22 cellular contexts compared by ENCODE assay signal in the genomic region with DNA sequence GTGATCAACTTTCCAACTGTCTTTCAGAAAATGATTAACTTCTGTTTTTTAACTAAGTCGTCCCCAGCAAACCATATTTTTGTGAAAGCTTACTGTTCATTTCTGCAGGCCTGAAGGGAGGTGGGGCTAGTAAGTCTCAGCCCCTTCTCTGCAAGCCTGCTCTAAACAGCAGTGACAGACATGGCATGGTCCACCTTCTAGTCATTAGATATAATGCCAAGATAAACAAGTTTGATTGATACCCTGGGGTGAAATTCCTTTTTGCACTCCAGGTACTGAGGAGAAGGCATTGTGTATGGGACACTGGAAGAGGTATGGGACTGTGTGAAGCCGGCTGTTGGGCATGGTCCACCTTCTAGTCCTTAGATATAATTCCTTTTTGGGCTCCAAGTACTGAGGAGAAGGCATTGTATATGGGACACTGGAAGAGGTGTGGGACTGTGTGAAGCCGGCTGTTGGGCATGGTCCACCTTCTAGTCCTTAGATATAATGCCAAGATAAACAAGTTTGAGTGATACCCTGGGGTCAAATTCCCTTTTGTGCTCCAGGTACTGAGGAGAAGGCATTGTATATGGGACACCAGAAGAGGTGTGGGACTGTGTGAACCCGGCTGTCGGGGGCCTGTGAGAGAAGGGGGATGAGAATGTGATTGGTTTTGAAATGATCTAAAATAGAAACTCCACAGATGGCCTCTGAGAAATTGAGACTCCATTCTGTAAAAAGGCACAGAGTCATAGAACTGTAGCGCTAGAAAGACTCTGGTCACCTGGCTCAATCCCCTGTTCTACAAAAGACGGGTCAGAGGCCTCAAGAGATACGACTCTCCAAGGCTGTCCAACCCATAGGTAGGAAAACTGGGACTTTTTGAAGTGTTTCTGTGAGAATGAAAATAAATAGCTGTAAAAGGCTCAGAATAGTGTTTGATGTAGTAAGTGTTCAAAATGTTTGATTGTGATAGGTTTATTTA. TPM values are rescaled to one million over a fixed set of nuclear protein-coding genes. Genes with fewer than 3 reads are reported as not detected.
DNase-seq lines count a peak whose midpoint lies in the region; ATAC-seq, FAIRE-seq and TF ChIP-seq lines count a peak whose summit lies in the region.
"Had no signal": no experiment of that assay in that cellular context is flagged by ENCODE, and none has a peak within 500 bp of the region (broad histone marks: within the 10 kb centered on the region; RNA-seq: fewer than 3 reads in every experiment).

No MANE protein-coding gene starts in this region.

- H3K9ac ChIP-seq in BLaER1 treated with 17β-estradiol and CSF1 and Interleukin-3, amounts not matched to agents 10 nM and 100 nM: no peak overlapping the region

- H3K27ac ChIP-seq in BLaER1 treated with 17β-estradiol and CSF1 and Interleukin-3, amounts not matched to agents 10 nM and 100 nM: no peak overlapping the region
- H3K27ac ChIP-seq in hepatocyte (peak overlapping the region; percentile 42), pancreas (no peak overlapping the region)
- H3K27ac ChIP-seq: PC-9, RWPE1 had no signal

- H3K4me3 Mint-ChIP-seq in progenitor cell of endocrine pancreas (ENCODE audit: low read depth): no peak overlapping the region

- H3K4me1 ChIP-seq in BLaER1 treated with 17β-estradiol and CSF1 and Interleukin-3, amounts not matched to agents 10 nM and 100 nM: peaks cover 7 to 40% (median 10%) of the 10 kb centered on the region in 10 experiments; a peak in 18 of 20 replicates
- peaks cover 15% of the 10 kb centered on the region for H3K4me1 ChIP-seq in hepatocyte (ENCODE audit: insufficient read depth)
- H3K4me1 ChIP-seq in pancreas: peaks cover 0 to 11% (median 0%) of the 10 kb centered on the region in 3 donors

- no peaks in the 10 kb centered on the region for H3K79me2 ChIP-seq in hepatocyte

- H3K9me3 Mint-ChIP-seq in progenitor cell of endocrine pancreas (ENCODE audit: low read depth): peaks cover 4% of the 10 kb centered on the region

- intact Hi-C loops in pancreas (cut with DNase I): no loop called here

- H3K27me3 ChIP-seq in BLaER1 treated with 17β-estradiol and CSF1 and Interleukin-3, amounts not matched to agents 10 nM and 100 nM: no peaks in the 10 kb centered on the region
- no peaks in the 10 kb centered on the region for H3K27me3 ChIP-seq in hepatocyte
- H3K27me3 ChIP-seq in pancreas: no peaks in the 10 kb centered on the region

- no peak overlapping the region for H3K27ac Mint-ChIP-seq in progenitor cell of endocrine pancreas

- no peaks in the 10 kb centered on the region for H3K27me3 Mint-ChIP-seq in progenitor cell of endocrine pancreas

- no peak overlapping the region for H3K4me3 ChIP-seq in BLaER1 treated with 17β-estradiol and CSF1 and Interleukin-3, amounts not matched to agents 10 nM and 100 nM
- no peak overlapping the region for H3K4me3 ChIP-seq in hepatocyte
- no peak overlapping the region for H3K4me3 ChIP-seq in pancreas
- H3K4me3 ChIP-seq: PC-9 had no signal

- DNase-seq in NCI-H2029 (lab: John Stamatoyannopoulos, UW) (peak; percentile 16), hepatocyte (ENCODE audit: low spot score) (no peak), pancreas (no peak), NOMO-1 treated with DMSO at 0.1 percent for 48 hours (lab: John Stamatoyannopoulos, UW; ENCODE audit: unreplicated experiment) (no peak), progenitor cell of endocrine pancreas (ENCODE audit: low spot score, unreplicated experiment) (no peak)
- DNase-seq: C1 segment of cervical spinal cord, DMS79, GOT3, NCI-H1105 treated with DMSO at 0.1 percent for 48 hours, NCI-H187, NCI-H446 treated with DMSO at 0.1 percent for 48 hours, NCI-H69, PC-9, SIG-M5 had no signal

- no peak for FAIRE-seq in pancreas (lab: Jason Lieb, UNC)
- FAIRE-seq: D721Med, GM12892 had no signal

- peak; percentile 38 to 96 (median 86) for ATAC-seq in pancreas
- ATAC-seq in GM18498 (IDR thresholded peaks at IDR 0.05; ENCODE audit: unreplicated experiment): no peak
- ATAC-seq: HCT116, SK-N-SH treated with all-trans-retinoic acid at 6 μM for 48 hours had no signal

- no peak for TF ChIP-seq CTCF in hepatocyte (IDR thresholded peaks at IDR 0.05; ENCODE audit: poor library complexity)
- TF ChIP-seq CTCF in pancreas (IDR thresholded peaks at IDR 0.05): no peak
- TF ChIP-seq CTCF in progenitor cell of endocrine pancreas (IDR thresholded peaks at IDR 0.05; ENCODE audit: unreplicated experiment): no peak

- H3K9me3 ChIP-seq in BLaER1 treated with 17β-estradiol and CSF1 and Interleukin-3, amounts not matched to agents 10 nM and 100 nM (replicated peaks in 1 of 11): peaks cover 0 to 8% (median 4%) of the 10 kb centered on the region in 11 experiments; a peak in 5 of 22 replicates
- H3K9me3 ChIP-seq in hepatocyte (ENCODE audit: low read depth) (no peaks in the 10 kb centered on the region), pancreas (no peaks in the 10 kb centered on the region)

- no peaks in the 10 kb centered on the region for H3K36me3 Mint-ChIP-seq in progenitor cell of endocrine pancreas (ENCODE audit: insufficient read depth)

- H3K4me1 Mint-ChIP-seq in progenitor cell of endocrine pancreas (ENCODE audit: low read depth): no peaks in the 10 kb centered on the region

- no peak overlapping the region for H2AFZ ChIP-seq in hepatocyte
- H2AFZ ChIP-seq: PC-9 had no signal

- 77% methylated on average over 8 of the region's 8 CpGs for WGBS in hepatocyte (ENCODE audit: low lambda C conversion rate, missing lambda C conversion rate)
- WGBS in pancreas, 2 donors: 41 to 42% methylated on average over 8 of the region's 8 CpGs

- H4K20me1 ChIP-seq in BLaER1 treated with 17β-estradiol and CSF1 and Interleukin-3, amounts not matched to agents 10 nM and 100 nM: no peaks in the 10 kb centered on the region
- no peaks in the 10 kb centered on the region for H4K20me1 ChIP-seq in hepatocyte (ENCODE audit: insufficient read depth, poor library complexity, severe bottlenecking)

- H3K9me2 ChIP-seq in hepatocyte (replicated peaks; ENCODE audit: insufficient read depth): no peaks in the 10 kb centered on the region

- H3K36me3 ChIP-seq in BLaER1 treated with 17β-estradiol and CSF1 and Interleukin-3, amounts not matched to agents 10 nM and 100 nM: no peaks in the 10 kb centered on the region
- H3K36me3 ChIP-seq in hepatocyte (replicated peaks; ENCODE audit: insufficient read depth, low read depth) (no peaks in the 10 kb centered on the region), pancreas (no peaks in the 10 kb centered on the region)

- peak overlapping the region; percentile 3 to 45 (median 20); a peak in 14 of 22 replicates for H3K4me2 ChIP-seq in BLaER1 treated with 17β-estradiol and CSF1 and Interleukin-3, amounts not matched to agents 10 nM and 100 nM
- H3K4me2 ChIP-seq in hepatocyte: no peak overlapping the region
- H3K4me2 ChIP-seq: PC-9 had no signal

RNA-seq across cellular contexts. Expression of a gene that starts 11.4 kb away (rescaled TPM):
- 0.12 and 0.43 TPM in 2 replicates for total RNA-seq in hepatocyte
- 0.19 TPM in 1 of 2 replicates, not detected in the other for polyA plus RNA-seq in hepatocyte
- under 1 TPM in 1 of 6 donors, not detected in 5; 0.03 TPM for total RNA-seq in pancreas
- under 1 TPM in 1 of 2 donors, not detected in 1; 0.05 TPM for polyA plus RNA-seq in pancreas
- 0.07 and 0.10 TPM in 2 replicates for total RNA-seq in progenitor cell of endocrine pancreas
- total RNA-seq: A673, PC-9 had no signal
